In genomic region chr2:215465246-215465645, GRCh38 we compare ENCODE assay signal across 19 cellular contexts. TPM values are rescaled to one million over a fixed set of nuclear protein-coding genes. Genes with fewer than 3 reads are reported as not detected.
DNase-seq lines count a peak whose midpoint lies in the region; ATAC-seq and TF ChIP-seq lines count a peak whose summit lies in the region.
"Had no signal": no experiment of that assay in that cellular context is flagged by ENCODE, and none has a peak within 500 bp of the region (broad histone marks: within the 10 kb centered on the region; RNA-seq: fewer than 3 reads in every experiment).

No MANE protein-coding gene starts in this region.

- no peaks in the 10 kb centered on the region for H3K9me3 ChIP-seq in endodermal cell (ENCODE audit: control insufficient read depth, low read length)
- H3K9me3 ChIP-seq: BLaER1 treated with 17β-estradiol and CSF1 and Interleukin-3, amounts not matched to agents 10 nM and 100 nM; tibial artery had no signal

- no peak overlapping the region for H3K4me3 Mint-ChIP-seq in endodermal cell
- H3K4me3 Mint-ChIP-seq: activated CD4-positive, alpha-beta T cell treated with anti-CD3 and anti-CD28 coated beads for 36 hours; IgD-negative memory B cell; stimulated activated memory B cell treated with anti-CD40 and anti-IgM and Interleukin-4, amounts not matched to agents 10 μg/mL and 1 μg/mL and 100 μg/mL, for 72 hours had no signal

- H3K9ac ChIP-seq in endodermal cell (ENCODE audit: extremely low read depth, low read length, poor library complexity, severe bottlenecking) = no peak overlapping the region
- H3K9ac ChIP-seq: BLaER1 treated with 17β-estradiol and CSF1 and Interleukin-3, amounts not matched to agents 10 nM and 100 nM had no signal

- no peaks in the 10 kb centered on the region for H3K36me3 ChIP-seq in endodermal cell (ENCODE audit: control insufficient read depth, insufficient read depth, low read length)
- H3K36me3 ChIP-seq: BLaER1 treated with 17β-estradiol and CSF1 and Interleukin-3, amounts not matched to agents 10 nM and 100 nM; tibial artery had no signal

- 54 to 83% methylated on average over 2 of the region's 2 CpGs for WGBS in endodermal cell (ENCODE audit: insufficient coverage in 1 of 2, insufficient read length in 1 of 2), 2 experiments

- H3K4me1 Mint-ChIP-seq in endodermal cell = peaks cover 6% of the 10 kb centered on the region
- H3K4me1 Mint-ChIP-seq: activated CD4-positive, alpha-beta T cell treated with anti-CD3 and anti-CD28 coated beads for 36 hours; stimulated activated memory B cell treated with anti-CD40 and anti-IgM and Interleukin-4, amounts not matched to agents 10 μg/mL and 1 μg/mL and 100 μg/mL, for 72 hours had no signal

- no peak for ATAC-seq in HG02852 (IDR thresholded peaks at IDR 0.05; ENCODE audit: unreplicated experiment)
- ATAC-seq: activated CD4-positive, alpha-beta T cell treated with anti-CD3 and anti-CD28 coated beads for 36 hours; stimulated activated memory B cell treated with anti-CD40 and anti-IgM and Interleukin-4, amounts not matched to agents 10 μg/mL and 1 μg/mL and 100 μg/mL, for 72 hours had no signal

- H3K4me1 ChIP-seq in endodermal cell (ENCODE audit: control insufficient read depth, insufficient read depth, low read length) = no peaks in the 10 kb centered on the region

- no peaks in the 10 kb centered on the region for H3K27me3 ChIP-seq in endodermal cell (ENCODE audit: control insufficient read depth, insufficient read depth, low read length, poor library complexity, severe bottlenecking)
- H3K27me3 ChIP-seq: BLaER1 treated with 17β-estradiol and CSF1 and Interleukin-3, amounts not matched to agents 10 nM and 100 nM; tibial artery had no signal

- H3K27ac ChIP-seq in endodermal cell (ENCODE audit: low read depth, low read length) = no peak overlapping the region
- H3K27ac ChIP-seq: 22Rv1; BLaER1 treated with 17β-estradiol and CSF1 and Interleukin-3, amounts not matched to agents 10 nM and 100 nM; tibial artery had no signal

- H3K4me3 ChIP-seq in cardiac fibroblast (replicated peaks in 1 of 2; ENCODE audit: low read depth in 2 of 2, low read length in 2 of 2) (no peak overlapping the region), endodermal cell (ENCODE audit: low read length) (no peak overlapping the region)
- H3K4me3 ChIP-seq: BLaER1 treated with 17β-estradiol and CSF1 and Interleukin-3, amounts not matched to agents 10 nM and 100 nM; tibial artery had no signal

- no peaks in the 10 kb centered on the region for H3K27me3 Mint-ChIP-seq in endodermal cell (ENCODE audit: insufficient read depth)
- H3K27me3 Mint-ChIP-seq: stimulated activated memory B cell treated with anti-CD40 and anti-IgM and Interleukin-4, amounts not matched to agents 10 μg/mL and 1 μg/mL and 100 μg/mL, for 72 hours had no signal

- H3K9me3 Mint-ChIP-seq in endodermal cell = no peaks in the 10 kb centered on the region
- H3K9me3 Mint-ChIP-seq: stimulated activated memory B cell treated with anti-CD40 and anti-IgM and Interleukin-4, amounts not matched to agents 10 μg/mL and 1 μg/mL and 100 μg/mL, for 72 hours had no signal

- no peak overlapping the region for H3K27ac Mint-ChIP-seq in endodermal cell
- H3K27ac Mint-ChIP-seq: activated CD4-positive, alpha-beta T cell treated with anti-CD3 and anti-CD28 coated beads for 36 hours; IgD-negative memory B cell; stimulated activated memory B cell treated with anti-CD40 and anti-IgM and Interleukin-4, amounts not matched to agents 10 μg/mL and 1 μg/mL and 100 μg/mL, for 72 hours had no signal

- DNase-seq in DMS53 (lab: John Stamatoyannopoulos, UW) (peak; percentile 2), DMS53 treated with DMSO at 0.1 percent for 48 hours (lab: John Stamatoyannopoulos, UW; ENCODE audit: unreplicated experiment) (no peak), NCI-H748 (lab: John Stamatoyannopoulos, UW; ENCODE audit: unreplicated experiment) (peak; percentile 85), cardiac fibroblast (ENCODE audit: low read depth in 2 of 2) (peak; percentile 16 to 65), kidney tubule cell (ENCODE audit: low spot score) (peak; percentile 65), endodermal cell (no peak)
- no peak for DNase-seq in stimulated activated CD4-positive, alpha-beta T cell treated with anti-CD3 and anti-CD28 coated beads, Interleukin-2, amount 100 ng/mL, for 24 hours
- DNase-seq: activated CD4-positive, alpha-beta T cell treated with anti-CD3 and anti-CD28 coated beads for 36 hours; DMS153; NCI-H1930; retina; SHP77 treated with DMSO at 0.1 percent for 48 hours; stimulated activated CD4-positive, alpha-beta T cell treated with anti-CD3 and anti-CD28 coated beads, Interleukin-12 subunit alpha, Interleukin-12 subunit beta, amount 100 ng/mL, for 4 hours; tibial artery had no signal

- H3K36me3 Mint-ChIP-seq in endodermal cell (ENCODE audit: low read depth) = no peaks in the 10 kb centered on the region
- H3K36me3 Mint-ChIP-seq: IgD-negative memory B cell; stimulated activated memory B cell treated with anti-CD40 and anti-IgM and Interleukin-4, amounts not matched to agents 10 μg/mL and 1 μg/mL and 100 μg/mL, for 72 hours had no signal

- no peak for TF ChIP-seq CTCF in cardiac fibroblast (IDR thresholded peaks at IDR 0.05; ENCODE audit: low read depth, low read length)
- TF ChIP-seq CTCF in endodermal cell (conservative IDR thresholded peaks at IDR 0.05) = no peak

RNA-seq across cellular contexts. Expression of gene FN1, which starts 29.4 kb away (rescaled TPM):
- total RNA-seq in endodermal cell = 1,000 to 10,000 TPM; 2,721 to 2,960 TPM
- polyA plus RNA-seq in endodermal cell (2013, experiment 1 of 2) = 374 TPM
- polyA plus RNA-seq in endodermal cell (2013, experiment 2 of 2) = 340 TPM

Comparison
In these comparisons a context has a peak if more than half of its experiments do, and no peak if none do; other contexts are left out.
1. DNase-seq: peak in DMS53 (single experiment), NCI-H748 (single experiment), cardiac fibroblast (2 of 2) and kidney tubule cell (single experiment); none in DMS53 treated with DMSO at 0.1 percent for 48 hours (single experiment), stimulated activated CD4-positive, alpha-beta T cell treated with anti-CD3 and anti-CD28 coated beads, Interleukin-2, amount 100 ng/mL, for 24 hours (0 of 2) and endodermal cell (single experiment).